Comparison of ENCODE assay signal across 10 cellular contexts in genomic region chr22:26642465-26643367, GRCh38. TPM values are rescaled to one million over a fixed set of nuclear protein-coding genes. Genes with fewer than 3 reads are reported as not detected.
DNase-seq lines count a peak whose midpoint lies in the region; TF ChIP-seq lines count a peak whose summit lies in the region.
"Had no signal": no experiment of that assay in that cellular context is flagged by ENCODE, and none has a peak within 500 bp of the region (broad histone marks: within the 10 kb centered on the region; RNA-seq: fewer than 3 reads in every experiment).

No MANE protein-coding gene starts in this region.

- peaks cover 44% of the 10 kb centered on the region for H3K27me3 Mint-ChIP-seq in MCF 10A (ENCODE audit: insufficient read depth, unreplicated experiment)

- 0 out of 2 replicates have a peak, but pooled peaks cover 5% of the 10 kb centered on the region for H3F3A ChIP-seq in GM23248 (ENCODE audit: insufficient read depth)

- no peaks in the 10 kb centered on the region for H3K36me3 Mint-ChIP-seq in MCF 10A (ENCODE audit: insufficient read depth, unreplicated experiment)

- H4K20me1 ChIP-seq in mammary epithelial cell (ENCODE audit: insufficient read depth, low read length) (no peaks in the 10 kb centered on the region), GM23248 (ENCODE audit: insufficient read depth) (no peaks in the 10 kb centered on the region)

- H3K36me3 ChIP-seq in mammary epithelial cell (ENCODE audit: insufficient read depth, low read length): no peaks in the 10 kb centered on the region
- no peaks in the 10 kb centered on the region for H3K36me3 ChIP-seq in iPS-18a (ENCODE audit: control insufficient read depth, low read depth, low read length)
- H3K36me3 ChIP-seq in GM23248 (ENCODE audit: low read depth): no peaks in the 10 kb centered on the region

- TF ChIP-seq CTCF in mammary epithelial cell (conservative IDR thresholded peaks at IDR 0.05 in 1 of 2, IDR thresholded peaks at IDR 0.05 in 1 of 2; ENCODE audit: extremely low read depth in 1 of 2, insufficient read depth in 1 of 2, low read depth in 1 of 2, low read length in 2 of 2) (no peak), MCF 10A (IDR thresholded peaks at IDR 0.05; ENCODE audit: unreplicated experiment) (no peak)

- H3K4me3 ChIP-seq in mammary epithelial cell (replicated peaks in 1 of 3; ENCODE audit: insufficient read depth in 1 of 3, low read depth in 2 of 3, low read length in 3 of 3) (no peak overlapping the region), iPS-18a (ENCODE audit: low read length) (peak overlapping the region; percentile 10), GM23248 (no peak overlapping the region)

- DNase-seq in mammary epithelial cell (no peak), MCF 10A (ENCODE audit: unreplicated experiment) (no peak), NCI-H2029 (lab: John Stamatoyannopoulos, UW) (no peak), superior temporal gyrus (ENCODE audit: extremely low spot score) (no peak), GM23248 (no peak)
- DNase-seq in activated CD8-positive, alpha-beta memory T cell treated with anti-CD3 and anti-CD28 coated beads, Interleukin-2, amount 50 U/mL, for 4 hours: peak; percentile 87
- peak; percentile 89 for DNase-seq in stimulated activated CD8-positive, alpha-beta memory T cell treated with anti-CD3 and anti-CD28 coated beads, Interleukin-4, amount 100 ng/mL, for 48 hours

- in situ Hi-C loops in mammary epithelial cell (cut with MboI; ENCODE audit: low sequenced_read_pairs in 2 of 2) (no loop called here), GM23248 (cut with MboI) (no loop called here)

- intact Hi-C loops in mammary epithelial cell (cut with micrococcal nuclease): no loop called here
- intact Hi-C loops in MCF 10A (cut with micrococcal nuclease): no loop called here

- no peak overlapping the region for H3K4me2 ChIP-seq in mammary epithelial cell (ENCODE audit: insufficient read depth, low read depth, low read length)
- no peak overlapping the region for H3K4me2 ChIP-seq in GM23248 (ENCODE audit: unreplicated experiment)

- no peak overlapping the region for H3K4me3 Mint-ChIP-seq in MCF 10A (ENCODE audit: unreplicated experiment)

- H3K4me1 ChIP-seq in mammary epithelial cell (ENCODE audit: insufficient read depth, low read length) (peaks cover 16% of the 10 kb centered on the region), iPS-18a (ENCODE audit: control insufficient read depth, low read depth, low read length) (peaks cover 80% of the 10 kb centered on the region), GM23248 (ENCODE audit: insufficient read depth) (peaks cover 11% of the 10 kb centered on the region)

- peaks cover 6% of the 10 kb centered on the region for H3K4me1 Mint-ChIP-seq in MCF 10A (ENCODE audit: insufficient read depth, unreplicated experiment)

- POLR2A ChIA-PET in MCF 10A (lab: Yijun Ruan, JAX): interaction anchor here (0.8 kb wide), 1 partner anchor 128 kb away, joined by 4 read pairs; no protein-coding TSS in a partner anchor

- no peaks in the 10 kb centered on the region for H3K79me2 ChIP-seq in mammary epithelial cell (ENCODE audit: insufficient read depth, low read length)
- H3K79me2 ChIP-seq in GM23248 (ENCODE audit: insufficient read depth): no peaks in the 10 kb centered on the region

- whole genome bisulfite sequencing in mammary epithelial cell (ENCODE audit: low coverage, missing lambda C conversion rate): 91% methylated on average over 7 of the region's 8 CpGs
- 52 to 70% methylated on average over 5 to 8 of the region's 8 CpGs for WGBS in GM23248 (ENCODE audit: low coverage in 1 of 2, low lambda C conversion rate in 2 of 2, missing lambda C conversion rate in 2 of 2), 2 experiments

- no peak overlapping the region for H3K9ac ChIP-seq in mammary epithelial cell (ENCODE audit: insufficient read depth, low read length)
- H3K9ac ChIP-seq in iPS-18a (ENCODE audit: low read length): peak overlapping the region; percentile 28
- no peak overlapping the region for H3K9ac ChIP-seq in GM23248

- BruUV-seq in mammary epithelial cell (replicated peaks; lab: Mats Ljungman, UMichigan) (no TSS peak), MCF 10A (replicated peaks; lab: Mats Ljungman, UMichigan) (no TSS peak)

- H3K27ac Mint-ChIP-seq in MCF 10A (ENCODE audit: low read depth, unreplicated experiment): no peak overlapping the region

- no peaks in the 10 kb centered on the region for H3K9me2 ChIP-seq in GM23248 (ENCODE audit: insufficient read depth)

- no peaks in the 10 kb centered on the region for H3K27me3 ChIP-seq in mammary epithelial cell (ENCODE audit: insufficient read depth, low read length)
- H3K27me3 ChIP-seq in iPS-18a (ENCODE audit: control insufficient read depth, insufficient read depth, low read length): no peaks in the 10 kb centered on the region
- H3K27me3 ChIP-seq in GM23248 (replicated peaks; ENCODE audit: insufficient read depth): peaks cover 8% of the 10 kb centered on the region

- dilution Hi-C loops in mammary epithelial cell (cut with HindIII; ENCODE audit: low sequenced_read_pairs): no loop called here

- H3K9me3 Mint-ChIP-seq in MCF 10A (ENCODE audit: unreplicated experiment): no peaks in the 10 kb centered on the region

- H3K9me3 ChIP-seq in mammary epithelial cell (replicated peaks; ENCODE audit: insufficient read depth, low read length): no peaks in the 10 kb centered on the region
- H3K9me3 ChIP-seq in iPS-18a (ENCODE audit: control insufficient read depth, low read depth, low read length): no peaks in the 10 kb centered on the region
- H3K9me3 ChIP-seq in GM23248 (ENCODE audit: low read depth): no peaks in the 10 kb centered on the region

- CTCF ChIA-PET in mammary epithelial cell (lab: Charles Lee; ENCODE audit: low non-redundant PET) (no interaction called here), MCF 10A (lab: Yijun Ruan, JAX) (interaction anchor here (0.6 to 1.5 kb wide), 4 partner anchors 135 to 682 kb away, joined by 3 to 4 read pairs (median 4); no protein-coding TSS in a partner anchor)

- H3K27ac ChIP-seq in mammary epithelial cell (ENCODE audit: insufficient read depth, low read depth, low read length) (no peak overlapping the region), iPS-18a (ENCODE audit: low read length) (peak overlapping the region; percentile 27), GM23248 (no peak overlapping the region)
- H3K27ac ChIP-seq: C4-2B had no signal

- H2AFZ ChIP-seq in mammary epithelial cell (ENCODE audit: low read depth, low read length) (peak overlapping the region; percentile 1), GM23248 (no peak overlapping the region)

RNA-seq across cellular contexts. Expression of gene MIAT, which starts 14.7 kb away (rescaled TPM):
- under 1 TPM; 0.50 to 0.64 TPM for total RNA-seq in mammary epithelial cell
- polyA plus RNA-seq in mammary epithelial cell: 0.02 TPM
- 0.93 TPM for polyA minus RNA-seq in mammary epithelial cell
- 0.49 and 0.56 TPM in 2 replicates for total RNA-seq in MCF 10A (2022)
- total RNA-seq in GM23248 (2014; rRNA removed; shearing (Covaris generic)): 0.43 and 0.63 TPM in 2 replicates
- 0.05 and 0.23 TPM in 2 replicates for polyA plus RNA-seq in GM23248 (2016; fragmentation: Nextera tagmentation; extraction: Ambion mirVana)

RNA-seq across cellular contexts. Expression of gene CRYBA4, which starts 21.0 kb away (rescaled TPM):
- not detected for total RNA-seq in mammary epithelial cell
- not detected for polyA plus RNA-seq in mammary epithelial cell
- polyA minus RNA-seq in mammary epithelial cell: not detected
- not detected in 2 replicates for total RNA-seq in MCF 10A (2022)
- total RNA-seq in GM23248 (2014; rRNA removed; shearing (Covaris generic)): not detected in 2 replicates
- not detected in 2 replicates for polyA plus RNA-seq in GM23248 (2016; fragmentation: Nextera tagmentation; extraction: Ambion mirVana)
- total RNA-seq: aorta had no signal
- polyA plus RNA-seq: aorta had no signal

RNA-seq across cellular contexts. Expression of gene CRYBB1, which starts 24.9 kb away (rescaled TPM):
- total RNA-seq in mammary epithelial cell: not detected
- polyA plus RNA-seq in mammary epithelial cell: not detected
- not detected for polyA minus RNA-seq in mammary epithelial cell
- total RNA-seq in MCF 10A (2022): not detected in 2 replicates
- total RNA-seq in GM23248 (2014; rRNA removed; shearing (Covaris generic)): not detected in 2 replicates
- not detected in 2 replicates for polyA plus RNA-seq in GM23248 (2016; fragmentation: Nextera tagmentation; extraction: Ambion mirVana)

RNA-seq across cellular contexts. Expression of gene TPST2, which starts 52.8 kb away (rescaled TPM):
- total RNA-seq in mammary epithelial cell: 10 to 100 TPM; 18.8 to 62.5 TPM
- polyA plus RNA-seq in mammary epithelial cell: 28.4 TPM
- 63.0 TPM for polyA minus RNA-seq in mammary epithelial cell
- 6.1 and 7.0 TPM in 2 replicates for total RNA-seq in MCF 10A (2022)
- total RNA-seq in GM23248 (2014; rRNA removed; shearing (Covaris generic)): 38.7 and 58.3 TPM in 2 replicates
- 34.1 and 35.1 TPM in 2 replicates for polyA plus RNA-seq in GM23248 (2016; fragmentation: Nextera tagmentation; extraction: Ambion mirVana)

Comparison
In these comparisons a context has a peak if more than half of its experiments do, and no peak if none do; other contexts are left out.
1. DNase-seq: peak in activated CD8-positive, alpha-beta memory T cell treated with anti-CD3 and anti-CD28 coated beads, Interleukin-2, amount 50 U/mL, for 4 hours (single experiment) and stimulated activated CD8-positive, alpha-beta memory T cell treated with anti-CD3 and anti-CD28 coated beads, Interleukin-4, amount 100 ng/mL, for 48 hours (single experiment); none in mammary epithelial cell (single experiment), MCF 10A (single experiment), NCI-H2029 (single experiment), superior temporal gyrus (single experiment) and GM23248 (single experiment).